In genomic region chr1:12466816-12467215, GRCh38 we compare ENCODE assay signal across 16 cellular contexts.
"Had no signal": no experiment of that assay in that cellular context is flagged by ENCODE, and none has a peak within 500 bp of the region (broad histone marks: within the 10 kb centered on the region; RNA-seq: fewer than 3 reads in every experiment).

No MANE protein-coding gene starts in this region.

- H3K4me3 ChIP-seq: ascending aorta, colonic mucosa, lung, thoracic aorta had no signal

- H3K27me3 Mint-ChIP-seq: central memory CD8-positive, alpha-beta T cell had no signal

- H3K9me3 ChIP-seq: ascending aorta, colonic mucosa, thoracic aorta had no signal

- H3K27ac Mint-ChIP-seq: nephron progenitor cell had no signal

- H3K4me1 ChIP-seq: colonic mucosa had no signal

- H3K36me3 ChIP-seq: ascending aorta, colonic mucosa, thoracic aorta had no signal

- ATAC-seq: left lobe of liver had no signal

- DNase-seq: activated CD4-positive, alpha-beta T cell treated with anti-CD3 and anti-CD28 coated beads, Interleukin-2, amount 50 U/mL, for 4 hours; activated effector memory CD4-positive, alpha-beta T cell treated with anti-CD3 and anti-CD28 coated beads, Interleukin-2, amount 50 U/mL, for 16 hours; activated T-cell treated with anti-CD3 and anti-CD28 coated beads, Interleukin-2, amount 50 U/mL, for 1 hour; colonic mucosa; foreskin melanocyte; kidney; nephron progenitor cell; occipital lobe; posterior cingulate gyrus; retina; stimulated activated CD4-positive, alpha-beta T cell treated with anti-CD3 and anti-CD28 coated beads, Interleukin-1b, Interleukin-23, amount 100 ng/mL, for 48 hours had no signal

- H3K9me3 Mint-ChIP-seq: central memory CD8-positive, alpha-beta T cell had no signal

- H3K27me3 ChIP-seq: ascending aorta, colonic mucosa had no signal

- H3K4me3 Mint-ChIP-seq: central memory CD8-positive, alpha-beta T cell; nephron progenitor cell had no signal

- H3K27ac ChIP-seq: colonic mucosa had no signal
